In the genomic region with DNA sequence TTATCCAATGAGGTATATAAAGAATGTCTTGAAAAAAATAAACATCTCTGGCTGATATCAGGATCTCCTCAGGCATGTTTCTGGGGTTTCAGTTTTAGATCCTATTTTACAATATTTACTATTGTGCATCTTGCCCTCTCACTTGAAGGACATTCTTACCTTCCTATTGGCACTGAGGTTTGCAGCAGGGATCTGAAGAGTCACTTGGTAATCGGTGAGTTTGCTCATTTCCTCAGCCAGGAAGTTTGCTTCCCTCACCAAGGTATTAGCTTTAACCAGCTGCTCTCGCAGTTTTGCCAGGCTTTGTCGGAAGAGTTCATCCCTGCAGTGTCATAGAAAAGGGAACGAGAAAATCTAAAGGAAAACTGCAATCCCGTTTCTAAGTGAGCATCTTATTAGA, we compare ENCODE assay signal across 1 cellular context.
TF ChIP-seq lines count a peak whose summit lies in the region.

No MANE protein-coding gene starts in this region.

TF ChIP-seq in GM23338, 12 proteins besides CTCF, POLR2A, EP300 and RAD21 (continued from another document):
- TF ChIP-seq, protein P1, sequence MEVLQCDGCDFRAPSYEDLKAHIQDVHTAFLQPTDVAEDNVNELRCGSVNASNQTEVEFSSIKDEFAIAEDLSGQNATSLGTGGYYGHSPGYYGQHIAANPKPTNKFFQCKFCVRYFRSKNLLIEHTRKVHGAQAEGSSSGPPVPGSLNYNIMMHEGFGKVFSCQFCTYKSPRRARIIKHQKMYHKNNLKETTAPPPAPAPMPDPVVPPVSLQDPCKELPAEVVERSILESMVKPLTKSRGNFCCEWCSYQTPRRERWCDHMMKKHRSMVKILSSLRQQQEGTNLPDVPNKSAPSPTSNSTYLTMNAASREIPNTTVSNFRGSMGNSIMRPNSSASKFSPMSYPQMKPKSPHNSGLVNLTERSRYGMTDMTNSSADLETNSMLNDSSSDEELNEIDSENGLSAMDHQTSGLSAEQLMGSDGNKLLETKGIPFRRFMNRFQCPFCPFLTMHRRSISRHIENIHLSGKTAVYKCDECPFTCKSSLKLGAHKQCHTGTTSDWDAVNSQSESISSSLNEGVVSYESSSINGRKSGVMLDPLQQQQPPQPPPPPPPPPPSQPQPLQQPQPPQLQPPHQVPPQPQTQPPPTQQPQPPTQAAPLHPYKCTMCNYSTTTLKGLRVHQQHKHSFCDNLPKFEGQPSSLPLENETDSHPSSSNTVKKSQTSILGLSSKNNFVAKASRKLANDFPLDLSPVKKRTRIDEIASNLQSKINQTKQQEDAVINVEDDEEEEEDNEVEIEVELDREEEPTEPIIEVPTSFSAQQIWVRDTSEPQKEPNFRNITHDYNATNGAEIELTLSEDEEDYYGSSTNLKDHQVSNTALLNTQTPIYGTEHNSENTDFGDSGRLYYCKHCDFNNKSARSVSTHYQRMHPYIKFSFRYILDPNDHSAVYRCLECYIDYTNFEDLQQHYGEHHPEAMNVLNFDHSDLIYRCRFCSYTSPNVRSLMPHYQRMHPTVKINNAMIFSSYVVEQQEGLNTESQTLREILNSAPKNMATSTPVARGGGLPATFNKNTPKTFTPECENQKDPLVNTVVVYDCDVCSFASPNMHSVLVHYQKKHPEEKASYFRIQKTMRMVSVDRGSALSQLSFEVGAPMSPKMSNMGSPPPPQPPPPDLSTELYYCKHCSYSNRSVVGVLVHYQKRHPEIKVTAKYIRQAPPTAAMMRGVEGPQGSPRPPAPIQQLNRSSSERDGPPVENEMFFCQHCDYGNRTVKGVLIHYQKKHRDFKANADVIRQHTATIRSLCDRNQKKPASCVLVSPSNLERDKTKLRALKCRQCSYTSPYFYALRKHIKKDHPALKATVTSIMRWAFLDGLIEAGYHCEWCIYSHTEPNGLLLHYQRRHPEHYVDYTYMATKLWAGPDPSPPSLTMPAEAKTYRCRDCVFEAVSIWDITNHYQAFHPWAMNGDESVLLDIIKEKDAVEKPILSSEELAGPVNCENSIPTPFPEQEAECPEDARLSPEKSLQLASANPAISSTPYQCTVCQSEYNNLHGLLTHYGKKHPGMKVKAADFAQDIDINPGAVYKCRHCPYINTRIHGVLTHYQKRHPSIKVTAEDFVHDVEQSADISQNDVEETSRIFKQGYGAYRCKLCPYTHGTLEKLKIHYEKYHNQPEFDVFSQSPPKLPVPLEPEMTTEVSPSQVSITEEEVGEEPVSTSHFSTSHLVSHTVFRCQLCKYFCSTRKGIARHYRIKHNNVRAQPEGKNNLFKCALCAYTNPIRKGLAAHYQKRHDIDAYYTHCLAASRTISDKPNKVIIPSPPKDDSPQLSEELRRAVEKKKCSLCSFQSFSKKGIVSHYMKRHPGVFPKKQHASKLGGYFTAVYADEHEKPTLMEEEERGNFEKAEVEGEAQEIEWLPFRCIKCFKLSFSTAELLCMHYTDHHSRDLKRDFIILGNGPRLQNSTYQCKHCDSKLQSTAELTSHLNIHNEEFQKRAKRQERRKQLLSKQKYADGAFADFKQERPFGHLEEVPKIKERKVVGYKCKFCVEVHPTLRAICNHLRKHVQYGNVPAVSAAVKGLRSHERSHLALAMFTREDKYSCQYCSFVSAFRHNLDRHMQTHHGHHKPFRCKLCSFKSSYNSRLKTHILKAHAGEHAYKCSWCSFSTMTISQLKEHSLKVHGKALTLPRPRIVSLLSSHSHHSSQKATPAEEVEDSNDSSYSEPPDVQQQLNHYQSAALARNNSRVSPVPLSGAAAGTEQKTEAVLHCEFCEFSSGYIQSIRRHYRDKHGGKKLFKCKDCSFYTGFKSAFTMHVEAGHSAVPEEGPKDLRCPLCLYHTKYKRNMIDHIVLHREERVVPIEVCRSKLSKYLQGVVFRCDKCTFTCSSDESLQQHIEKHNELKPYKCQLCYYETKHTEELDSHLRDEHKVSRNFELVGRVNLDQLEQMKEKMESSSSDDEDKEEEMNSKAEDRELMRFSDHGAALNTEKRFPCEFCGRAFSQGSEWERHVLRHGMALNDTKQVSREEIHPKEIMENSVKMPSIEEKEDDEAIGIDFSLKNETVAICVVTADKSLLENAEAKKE (CRISPR knock-in tag; IDR thresholded peaks at IDR 0.05) = no peak
- TF ChIP-seq POLR2AphosphoS5 (IDR thresholded peaks at IDR 0.05; ENCODE audit: low read depth) = no peak
